1 cellular context compared by ENCODE assay signal in the genomic region with DNA sequence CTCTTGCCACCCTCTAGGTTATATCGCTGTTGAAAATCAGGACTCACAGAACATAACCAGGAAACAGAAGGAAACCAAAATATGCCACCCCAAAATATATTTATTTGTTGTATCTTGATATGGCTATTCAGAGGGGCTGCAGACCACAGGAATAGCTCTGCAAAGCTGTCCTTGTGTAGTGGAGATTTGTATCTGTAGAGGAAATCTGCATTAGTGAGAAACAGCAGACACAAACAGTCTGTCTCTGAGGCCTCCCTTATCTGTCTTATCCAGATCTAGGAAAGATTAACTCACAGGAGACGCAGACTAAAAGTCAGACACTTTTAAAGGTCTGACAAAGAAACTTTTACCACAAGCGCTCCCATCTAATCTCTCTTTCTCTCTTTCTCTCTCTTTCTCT.
TF ChIP-seq lines count a peak whose summit lies in the region.

No MANE protein-coding gene starts in this region.

TF ChIP-seq in SK-N-SH, 30 proteins besides CTCF, POLR2A, EP300 and RAD21:
- no peak for TF ChIP-seq POLR2AphosphoS5 (IDR thresholded peaks at IDR 0.05; ENCODE audit: low read depth, low read length)
- no peak for TF ChIP-seq RCOR1 (IDR thresholded peaks at IDR 0.05; ENCODE audit: low read length)
- no peak for TF ChIP-seq YY1 (IDR thresholded peaks at IDR 0.05; ENCODE audit: low read depth)
- TF ChIP-seq, protein P1, sequence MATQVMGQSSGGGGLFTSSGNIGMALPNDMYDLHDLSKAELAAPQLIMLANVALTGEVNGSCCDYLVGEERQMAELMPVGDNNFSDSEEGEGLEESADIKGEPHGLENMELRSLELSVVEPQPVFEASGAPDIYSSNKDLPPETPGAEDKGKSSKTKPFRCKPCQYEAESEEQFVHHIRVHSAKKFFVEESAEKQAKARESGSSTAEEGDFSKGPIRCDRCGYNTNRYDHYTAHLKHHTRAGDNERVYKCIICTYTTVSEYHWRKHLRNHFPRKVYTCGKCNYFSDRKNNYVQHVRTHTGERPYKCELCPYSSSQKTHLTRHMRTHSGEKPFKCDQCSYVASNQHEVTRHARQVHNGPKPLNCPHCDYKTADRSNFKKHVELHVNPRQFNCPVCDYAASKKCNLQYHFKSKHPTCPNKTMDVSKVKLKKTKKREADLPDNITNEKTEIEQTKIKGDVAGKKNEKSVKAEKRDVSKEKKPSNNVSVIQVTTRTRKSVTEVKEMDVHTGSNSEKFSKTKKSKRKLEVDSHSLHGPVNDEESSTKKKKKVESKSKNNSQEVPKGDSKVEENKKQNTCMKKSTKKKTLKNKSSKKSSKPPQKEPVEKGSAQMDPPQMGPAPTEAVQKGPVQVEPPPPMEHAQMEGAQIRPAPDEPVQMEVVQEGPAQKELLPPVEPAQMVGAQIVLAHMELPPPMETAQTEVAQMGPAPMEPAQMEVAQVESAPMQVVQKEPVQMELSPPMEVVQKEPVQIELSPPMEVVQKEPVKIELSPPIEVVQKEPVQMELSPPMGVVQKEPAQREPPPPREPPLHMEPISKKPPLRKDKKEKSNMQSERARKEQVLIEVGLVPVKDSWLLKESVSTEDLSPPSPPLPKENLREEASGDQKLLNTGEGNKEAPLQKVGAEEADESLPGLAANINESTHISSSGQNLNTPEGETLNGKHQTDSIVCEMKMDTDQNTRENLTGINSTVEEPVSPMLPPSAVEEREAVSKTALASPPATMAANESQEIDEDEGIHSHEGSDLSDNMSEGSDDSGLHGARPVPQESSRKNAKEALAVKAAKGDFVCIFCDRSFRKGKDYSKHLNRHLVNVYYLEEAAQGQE (IDR thresholded peaks at IDR 0.05; ENCODE audit: low read depth, low read length), result no peak
- TF ChIP-seq GATA2 (CRISPR knock-in tag; IDR thresholded peaks at IDR 0.05), result peak; percentile 33; the same call in 1 of the 2 replicates
- TF ChIP-seq CHD2 (IDR thresholded peaks at IDR 0.05; ENCODE audit: low read length, partially characterized antibody), result no peak
